ENCODE assay signal across 26 cellular contexts in genomic region chr5:25905646-25906045, GRCh38.
"Had no signal": no experiment of that assay in that cellular context is flagged by ENCODE, and none has a peak within 500 bp of the region (broad histone marks: within the 10 kb centered on the region; RNA-seq: fewer than 3 reads in every experiment).

No MANE protein-coding gene starts in this region.

- DNase-seq: stimulated activated CD4-positive, alpha-beta T cell treated with anti-CD3 and anti-CD28 coated beads, Interleukin-2, amount 100 ng/mL, for 48 hours; stimulated activated CD4-positive, alpha-beta T cell treated with anti-CD3 and anti-CD28 coated beads, Interleukin-4, amount 100 ng/mL, for 1 hour; stimulated activated CD4-positive, alpha-beta T cell treated with anti-CD3 and anti-CD28 coated beads, Interleukin-4, amount 100 ng/mL, for 24 hours; stimulated activated CD4-positive, alpha-beta T cell treated with anti-CD3 and anti-CD28 coated beads, Interleukin-4, amount 100 ng/mL, for 4 hours; stimulated activated CD8-positive, alpha-beta memory T cell treated with anti-CD3 and anti-CD28 coated beads, Interleukin-4, amount 100 ng/mL, for 48 hours; stimulated activated naive B cell treated with anti-CD40 and anti-IgM and Interleukin-4, amounts not matched to agents 10 μg/mL and 1 μg/mL and 100 μg/mL, for 72 hours; stimulated activated naive CD4-positive, alpha-beta T cell; stimulated activated naive CD4-positive, alpha-beta T cell treated with Interleukin-2 at 50 U/mL for 16 hours; stimulated activated naive CD8-positive, alpha-beta T cell treated with anti-CD3 and anti-CD28 coated beads, Interleukin-15, amount 100 ng/mL, for 72 hours; stimulated activated naive CD8-positive, alpha-beta T cell treated with anti-CD3 and anti-CD28 coated beads, Interleukin-15, Interleukin-2, amounts not matched to agents 100 U/mL and 50 U/mL, for 24 hours; stomach; substantia nigra; testis; thyroid gland; tibial artery; transverse colon; trophoblast cell; upper lobe of left lung; upper lobe of right lung; uterus had no signal

- H3K36me3 ChIP-seq: stomach, suprapubic skin, thoracic aorta, thyroid gland, tibial artery, tibial nerve, transverse colon, upper lobe of left lung, upper lobe of right lung, uterus, vagina had no signal

- ATAC-seq: stimulated activated effector memory CD8-positive, alpha-beta T cell treated with anti-CD3 and anti-CD28 coated beads, Interleukin-12 subunit alpha, Interleukin-12 subunit beta, amount 100 ng/mL, for 72 hours; stimulated activated memory B cell treated with anti-CD40 and anti-IgM and Interleukin-4, amounts not matched to agents 10 μg/mL and 1 μg/mL and 100 μg/mL, for 72 hours; stimulated activated naive B cell treated with anti-CD40 and anti-IgM and Interleukin-4, amounts not matched to agents 10 μg/mL and 1 μg/mL and 100 μg/mL, for 72 hours; stimulated activated naive CD8-positive, alpha-beta T cell treated with anti-CD3 and anti-CD28 coated beads, Interleukin-15, amount 100 ng/mL, for 72 hours; stimulated activated naive CD8-positive, alpha-beta T cell treated with anti-CD3 and anti-CD28 coated beads, Interleukin-15, Interleukin-2, amounts not matched to agents 100 U/mL and 50 U/mL, for 24 hours; upper lobe of right lung had no signal

- H3K27me3 ChIP-seq: stomach, suprapubic skin, testis, thyroid gland, tibial artery, tibial nerve, transverse colon, upper lobe of left lung, upper lobe of right lung, uterus, vagina had no signal

- H3K4me3 ChIP-seq: stomach, suprapubic skin, testis, thoracic aorta, thyroid gland, tibial artery, tibial nerve, transverse colon, upper lobe of left lung, upper lobe of right lung, uterus, vagina had no signal

- H3K4me1 ChIP-seq: stomach, suprapubic skin, testis, thyroid gland, tibial artery, tibial nerve, transverse colon, upper lobe of left lung, upper lobe of right lung, uterus, vagina had no signal

- H3K9me3 ChIP-seq: suprapubic skin, testis, thoracic aorta, thyroid gland, tibial artery, tibial nerve, transverse colon, upper lobe of left lung, upper lobe of right lung, uterus, vagina had no signal

- H3K27ac ChIP-seq: stomach, suprapubic skin, testis, thoracic aorta, thyroid gland, tibial artery, tibial nerve, transverse colon, upper lobe of left lung, upper lobe of right lung, uterus, vagina had no signal
